Comparison of ENCODE assay signal across 14 cellular contexts in genomic region chr2:144477943-144478283, GRCh38. TPM values are rescaled to one million over a fixed set of nuclear protein-coding genes. Genes with fewer than 3 reads are reported as not detected.
DNase-seq lines count a peak whose midpoint lies in the region; ATAC-seq and TF ChIP-seq lines count a peak whose summit lies in the region.
"Had no signal": no experiment of that assay in that cellular context is flagged by ENCODE, and none has a peak within 500 bp of the region (broad histone marks: within the 10 kb centered on the region; RNA-seq: fewer than 3 reads in every experiment).

No MANE protein-coding gene starts in this region.

- H3K36me3 ChIP-seq in SK-N-SH (replicated peaks in 1 of 2; ENCODE audit: control insufficient read depth in 1 of 2, insufficient read depth in 2 of 2, low read length in 1 of 2) (peaks cover 7 to 18% of the 10 kb centered on the region in 2 experiments), tibial nerve (no peaks in the 10 kb centered on the region)

- H3K27me3 ChIP-seq in SK-N-SH (ENCODE audit: insufficient read depth): no peaks in the 10 kb centered on the region
- H3K27me3 ChIP-seq in tibial nerve: no peaks in the 10 kb centered on the region

- TF ChIP-seq CTCF in SK-N-SH (IDR thresholded peaks at IDR 0.05) (no peak), tibial nerve (IDR thresholded peaks at IDR 0.05) (no peak)

- no peak overlapping the region for H3K4me3 Mint-ChIP-seq in memory B cell

- H4K20me1 ChIP-seq in SK-N-SH (ENCODE audit: insufficient read depth): peaks cover 33% of the 10 kb centered on the region; the same call in 1 of the 2 replicates

- no peak overlapping the region for H3K27ac Mint-ChIP-seq in memory B cell

- H2AFZ ChIP-seq in SK-N-SH (ENCODE audit: low read depth): no peak overlapping the region

- no peak for TF ChIP-seq RAD21 in SK-N-SH (IDR thresholded peaks at IDR 0.05; ENCODE audit: low read length)

- H3K79me2 ChIP-seq in SK-N-SH (ENCODE audit: insufficient read depth): peaks cover 71% of the 10 kb centered on the region

- DNase-seq in SK-N-SH (no peak), caudate nucleus (lab: John Stamatoyannopoulos, UW) (no peak), memory B cell (ENCODE audit: low spot score in 2 of 2) (no peak), tibial nerve (ENCODE audit: low spot score in 2 of 2) (no peak), 8988T (no peak), SHP77 treated with DMSO at 0.1 percent for 48 hours (lab: John Stamatoyannopoulos, UW) (no peak)
- DNase-seq: activated T-cell treated with anti-CD3 and anti-CD28 coated beads, Interleukin-2, amount 50 U/mL, for 72 hours; DND-41; NCI-H1417; NK-92 treated with Interleukin-12 subunit alpha and Interleukin-12 subunit beta, amount 100 ng/mL, for 24 hours; SW 1271 had no signal

- H3K4me3 ChIP-seq in SK-N-SH (ENCODE audit: low read depth in 2 of 2, low read length in 1 of 2): no peak overlapping the region
- H3K4me3 ChIP-seq in tibial nerve: no peak overlapping the region
- H3K4me3 ChIP-seq: GM12878 had no signal

- H3F3A ChIP-seq in SK-N-SH (replicated peaks; ENCODE audit: insufficient read depth): peaks cover 19% of the 10 kb centered on the region

- H3K4me1 Mint-ChIP-seq in memory B cell: peaks cover 37% of the 10 kb centered on the region

- CTCF ChIA-PET in SK-N-SH (lab: Yijun Ruan, JAX): interaction anchor here (0.9 to 1.4 kb wide), 3 partner anchors 9 to 25 kb away, joined by 3 to 5 read pairs (median 3); no protein-coding TSS in a partner anchor

- no peaks in the 10 kb centered on the region for H3K9me2 ChIP-seq in SK-N-SH

- H3K36me3 Mint-ChIP-seq in memory B cell: peaks cover 10% of the 10 kb centered on the region

- no peaks in the 10 kb centered on the region for H3K9me3 Mint-ChIP-seq in memory B cell
- H3K9me3 Mint-ChIP-seq: activated T-cell treated with anti-CD3 and anti-CD28 coated beads, Interleukin-2, amount 50 U/mL, for 72 hours had no signal

- H3K27me3 Mint-ChIP-seq in memory B cell: no peaks in the 10 kb centered on the region

- H3K9me3 ChIP-seq in SK-N-SH: no peaks in the 10 kb centered on the region
- no peaks in the 10 kb centered on the region for H3K9me3 ChIP-seq in tibial nerve

- peak overlapping the region in 1 of 2 experiments; percentile 25; a peak in 1 of 4 replicates for H3K27ac ChIP-seq in SK-N-SH (ENCODE audit: low read depth in 2 of 2, low read length in 1 of 2)
- peak overlapping the region; percentile 46 for H3K27ac ChIP-seq in caudate nucleus (ENCODE audit: low read depth, low read length)
- peak overlapping the region in 3 of 4 donors; percentile 20 to 73 (median 70) for H3K27ac ChIP-seq in tibial nerve

- no peak overlapping the region for H3K9ac ChIP-seq in SK-N-SH

- peaks cover 9 to 15% of the 10 kb centered on the region in 2 experiments; a peak in 3 of 4 replicates for H3K4me1 ChIP-seq in SK-N-SH (ENCODE audit: control insufficient read depth in 1 of 2, insufficient read depth in 2 of 2, low read depth in 1 of 2, low read length in 1 of 2)
- peaks cover 0 to 94% (median 52%) of the 10 kb centered on the region in 4 donors for H3K4me1 ChIP-seq in tibial nerve

- ATAC-seq in SK-N-SH treated with all-trans-retinoic acid at 6 μM for 48 hours (no peak), memory B cell (ENCODE audit: low read depth) (peak; percentile 59), GM18519 (IDR thresholded peaks at IDR 0.05; ENCODE audit: low FRiP score, unreplicated experiment) (no peak)
- ATAC-seq: activated T-cell treated with anti-CD3 and anti-CD28 coated beads, Interleukin-2, amount 50 U/mL, for 72 hours; GM12878 had no signal

- 92% methylated on average over 7 of the region's 7 CpGs for WGBS in SK-N-SH (ENCODE audit: low lambda C conversion rate)
- WGBS in tibial nerve, 2 donors: 49 to 59% methylated on average over 7 of the region's 7 CpGs

- POLR2A ChIA-PET in SK-N-SH (lab: Yijun Ruan, JAX): interaction anchor here (0.8 kb wide), 1 partner anchor 23 kb away, joined by 3 read pairs; no protein-coding TSS in a partner anchor

- no peak for TF ChIP-seq EP300 in SK-N-SH (IDR thresholded peaks at IDR 0.05; ENCODE audit: borderline replicate concordance in 1 of 2, low read depth in 1 of 2, low read length in 1 of 2)
- TF ChIP-seq EP300 in tibial nerve (IDR thresholded peaks at IDR 0.05): no peak

- no peak for TF ChIP-seq POLR2A in tibial nerve (IDR thresholded peaks at IDR 0.05)

- H3K4me2 ChIP-seq in SK-N-SH: peak overlapping the region; percentile 53; the same call in 1 of the 2 replicates

TF ChIP-seq in SK-N-SH, 30 proteins besides CTCF, POLR2A, EP300 and RAD21:
- TF ChIP-seq MXI1 (IDR thresholded peaks at IDR 0.05; ENCODE audit: low read depth, low read length): no peak
- no peak for TF ChIP-seq GABPA (IDR thresholded peaks at IDR 0.05; ENCODE audit: low read depth)
- TF ChIP-seq IRF3 (IDR thresholded peaks at IDR 0.05; ENCODE audit: low read depth, low read length): no peak
- no peak for TF ChIP-seq NFIC (IDR thresholded peaks at IDR 0.05; ENCODE audit: borderline replicate concordance)

TF ChIP-seq in SK-N-SH treated with all-trans-retinoic acid at 6 μM for 48 hours, 23 proteins besides CTCF, POLR2A, EP300 and RAD21 (continues in another document):
- TF ChIP-seq, protein P1, sequence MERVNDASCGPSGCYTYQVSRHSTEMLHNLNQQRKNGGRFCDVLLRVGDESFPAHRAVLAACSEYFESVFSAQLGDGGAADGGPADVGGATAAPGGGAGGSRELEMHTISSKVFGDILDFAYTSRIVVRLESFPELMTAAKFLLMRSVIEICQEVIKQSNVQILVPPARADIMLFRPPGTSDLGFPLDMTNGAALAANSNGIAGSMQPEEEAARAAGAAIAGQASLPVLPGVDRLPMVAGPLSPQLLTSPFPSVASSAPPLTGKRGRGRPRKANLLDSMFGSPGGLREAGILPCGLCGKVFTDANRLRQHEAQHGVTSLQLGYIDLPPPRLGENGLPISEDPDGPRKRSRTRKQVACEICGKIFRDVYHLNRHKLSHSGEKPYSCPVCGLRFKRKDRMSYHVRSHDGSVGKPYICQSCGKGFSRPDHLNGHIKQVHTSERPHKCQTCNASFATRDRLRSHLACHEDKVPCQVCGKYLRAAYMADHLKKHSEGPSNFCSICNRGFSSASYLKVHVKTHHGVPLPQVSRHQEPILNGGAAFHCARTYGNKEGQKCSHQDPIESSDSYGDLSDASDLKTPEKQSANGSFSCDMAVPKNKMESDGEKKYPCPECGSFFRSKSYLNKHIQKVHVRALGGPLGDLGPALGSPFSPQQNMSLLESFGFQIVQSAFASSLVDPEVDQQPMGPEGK (CRISPR knock-in tag; IDR thresholded peaks at IDR 0.05; ENCODE audit: borderline replicate concordance): no peak
- TF ChIP-seq POU6F1 (CRISPR knock-in tag; IDR thresholded peaks at IDR 0.05; ENCODE audit: borderline replicate concordance, low read depth): no peak
- TF ChIP-seq BACH2 (CRISPR knock-in tag; IDR thresholded peaks at IDR 0.05; ENCODE audit: borderline replicate concordance): no peak
- TF ChIP-seq SNAI2 (CRISPR knock-in tag; IDR thresholded peaks at IDR 0.05): no peak
- no peak for TF ChIP-seq GLIS3 (CRISPR knock-in tag; IDR thresholded peaks at IDR 0.05)
- TF ChIP-seq RARB (CRISPR knock-in tag; IDR thresholded peaks at IDR 0.05): no peak
- TF ChIP-seq ZC3H10 (CRISPR knock-in tag; IDR thresholded peaks at IDR 0.05): no peak
- no peak for TF ChIP-seq ZNF70 (CRISPR knock-in tag; IDR thresholded peaks at IDR 0.05)
- TF ChIP-seq TCF4 (CRISPR knock-in tag; IDR thresholded peaks at IDR 0.05; ENCODE audit: borderline replicate concordance): no peak
- no peak for TF ChIP-seq ZFP3 (CRISPR knock-in tag; IDR thresholded peaks at IDR 0.05)
- TF ChIP-seq TOX (CRISPR knock-in tag; IDR thresholded peaks at IDR 0.05; ENCODE audit: borderline replicate concordance): no peak
- TF ChIP-seq ZFP30 (CRISPR knock-in tag; IDR thresholded peaks at IDR 0.05): no peak
- TF ChIP-seq TSHZ2 (CRISPR knock-in tag; IDR thresholded peaks at IDR 0.05): no peak
- no peak for TF ChIP-seq OSR1 (CRISPR knock-in tag; IDR thresholded peaks at IDR 0.05)
- no peak for TF ChIP-seq PPARA (CRISPR knock-in tag; IDR thresholded peaks at IDR 0.05; ENCODE audit: borderline replicate concordance)

RNA-seq across cellular contexts. Expression of gene ZEB2, which starts 42.0 kb away (rescaled TPM):
- 16.3 and 20.5 TPM in 2 replicates for polyA plus RNA-seq in SK-N-SH (2012; rRNA removed)
- polyA plus RNA-seq in SK-N-SH (2012; cell fraction: cytosol; rRNA removed): 16.9 and 17.6 TPM in 2 replicates
- polyA plus RNA-seq in SK-N-SH (2012; cell fraction: nucleus; rRNA removed): 24.6 and 25.9 TPM in 2 replicates
- 100 to 1,000 TPM; 148 to 290 (median 218) TPM for total RNA-seq in tibial nerve
